In the genomic region with DNA sequence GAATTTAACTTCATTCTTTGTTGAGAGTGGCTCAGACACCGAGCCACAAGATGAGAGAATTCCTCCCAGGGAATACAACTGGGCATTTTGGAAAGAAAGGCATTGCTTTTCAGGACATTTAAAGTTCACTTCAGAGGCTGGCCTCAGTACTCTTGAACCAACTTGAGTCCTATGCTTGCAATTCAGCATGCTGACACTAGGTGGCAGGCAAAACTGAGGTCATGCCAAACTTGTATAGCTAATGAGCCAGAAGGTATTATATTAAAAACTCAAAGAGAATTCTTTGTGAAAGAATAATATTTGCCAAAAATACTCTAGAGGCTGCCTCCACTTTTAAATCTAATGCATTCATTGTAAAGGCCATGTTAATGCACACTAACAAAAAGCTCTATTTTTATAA, we compare ENCODE assay signal across 8 cellular contexts.
A peak's percentile ranks its signal among the peaks of the same experiment; 100 is the strongest.
DNase-seq lines count a peak whose midpoint lies in the region; ATAC-seq and TF ChIP-seq lines count a peak whose summit lies in the region.

No MANE protein-coding gene starts in this region.

- no peaks in the 10 kb centered on the region for H3K36me3 Mint-ChIP-seq in Calu3 (ENCODE audit: insufficient read depth, unreplicated experiment)
- peaks cover 60% of the 10 kb centered on the region for H3K36me3 Mint-ChIP-seq in mesothelial cell of epicardium

- H3K9me3 Mint-ChIP-seq in Calu3 (ENCODE audit: low read depth, unreplicated experiment) (peaks cover 5% of the 10 kb centered on the region), mesothelial cell of epicardium (peaks cover 16% of the 10 kb centered on the region)

- CTCF ChIA-PET in Calu3 (lab: Charles Lee) = interaction anchor here (0.6 to 1.5 kb wide), 3 partner anchors 25 to 218 kb away, joined by 3 read pairs; no protein-coding TSS in a partner anchor

- WGBS in upper lobe of left lung, 2 donors = 82 to 86% methylated on average over 1 of the region's 1 CpG

- DNase-seq in Calu3 = no peak
- DNase-seq in activated CD8-positive, alpha-beta memory T cell treated with anti-CD3 and anti-CD28 coated beads, Interleukin-2, amount 50 U/mL, for 48 hours = peak; percentile 66
- no peak for DNase-seq in mesothelial cell of epicardium (ENCODE audit: low spot score in 2 of 2, unreplicated experiment in 2 of 2)
- DNase-seq in posterior cingulate gyrus = no peak
- no peak for DNase-seq in DMS79 (lab: John Stamatoyannopoulos, UW)
- no peak for DNase-seq in upper lobe of left lung
- no peak for DNase-seq in NCI-H187 (lab: John Stamatoyannopoulos, UW)

- H3K9me3 ChIP-seq in upper lobe of left lung = peaks cover 0 to 6% (median 0%) of the 10 kb centered on the region in 4 donors

- no peaks in the 10 kb centered on the region for H3K36me3 ChIP-seq in upper lobe of left lung

- no peaks in the 10 kb centered on the region for H3K4me1 ChIP-seq in upper lobe of left lung

- no peak for TF ChIP-seq EP300 in upper lobe of left lung (IDR thresholded peaks at IDR 0.05)

- no peak overlapping the region for H3K4me3 ChIP-seq in upper lobe of left lung

- H3K27ac Mint-ChIP-seq in Calu3 (ENCODE audit: unreplicated experiment) = no peak overlapping the region
- no peak overlapping the region for H3K27ac Mint-ChIP-seq in mesothelial cell of epicardium

- peak; percentile 46 for TF ChIP-seq CTCF in Calu3 (IDR thresholded peaks at IDR 0.05; ENCODE audit: unreplicated experiment)
- TF ChIP-seq CTCF in mesothelial cell of epicardium (IDR thresholded peaks at IDR 0.05; ENCODE audit: unreplicated experiment) = peak; percentile 78
- peak in 3 of 6 experiments; percentile 15 to 22 (median 22) for TF ChIP-seq CTCF in upper lobe of left lung (IDR thresholded peaks at IDR 0.05)

- intact Hi-C loops in Calu3 (cut with micrococcal nuclease; ENCODE audit: unreplicated experiment) = no loop called here
- intact Hi-C loops in posterior cingulate gyrus (cut with DNase I) = no loop called here

- no peak overlapping the region for H3K4me3 Mint-ChIP-seq in Calu3 (ENCODE audit: low read depth, unreplicated experiment)
- no peak overlapping the region for H3K4me3 Mint-ChIP-seq in mesothelial cell of epicardium

- TF ChIP-seq POLR2A in upper lobe of left lung (IDR thresholded peaks at IDR 0.05) = no peak

- peaks cover 9% of the 10 kb centered on the region for H3K4me1 Mint-ChIP-seq in Calu3 (ENCODE audit: low read depth, unreplicated experiment)
- H3K4me1 Mint-ChIP-seq in mesothelial cell of epicardium = peaks cover 47% of the 10 kb centered on the region

- H3K27me3 Mint-ChIP-seq in Calu3 (ENCODE audit: unreplicated experiment) (no peaks in the 10 kb centered on the region), mesothelial cell of epicardium (ENCODE audit: low read depth) (no peaks in the 10 kb centered on the region)

- H3K27ac ChIP-seq in upper lobe of left lung = no peak overlapping the region

- ATAC-seq in HG02759 (IDR thresholded peaks at IDR 0.05; ENCODE audit: unreplicated experiment) (peak; percentile 52), upper lobe of left lung (ENCODE audit: low FRiP score in 2 of 2) (no peak)

- BruUV-seq in Calu3 (replicated peaks; lab: Mats Ljungman, UMichigan) = no TSS peak

- H3K27me3 ChIP-seq in upper lobe of left lung = no peaks in the 10 kb centered on the region
